In genomic region chr1:178282949-178283367, GRCh38 we compare ENCODE assay signal across 8 cellular contexts.
DNase-seq lines count a peak whose midpoint lies in the region; ATAC-seq, FAIRE-seq and TF ChIP-seq lines count a peak whose summit lies in the region.

No MANE protein-coding gene starts in this region.

- no peak overlapping the region for H3K27ac ChIP-seq in endothelial cell of umbilical vein (ENCODE audit: insufficient read depth, low read depth, low read length)

- H3K27me3 Mint-ChIP-seq in osteocyte (ENCODE audit: unreplicated experiment) (no peaks in the 10 kb centered on the region), nephron progenitor cell (ENCODE audit: low read depth, poor library complexity) (peaks cover 3% of the 10 kb centered on the region)

- peak; percentile 78 for FAIRE-seq in endothelial cell of umbilical vein (lab: Jason Lieb, UNC)

- no peaks in the 10 kb centered on the region for H3K9me1 ChIP-seq in endothelial cell of umbilical vein (replicated peaks; ENCODE audit: control insufficient read depth, extremely low read depth, insufficient read depth, low read length)

- no peaks in the 10 kb centered on the region for H3K4me1 ChIP-seq in endothelial cell of umbilical vein (ENCODE audit: control insufficient read depth, extremely low read depth, insufficient read depth, low read length)

- TF ChIP-seq CTCF in GM10266 (IDR thresholded peaks at IDR 0.05; ENCODE audit: control insufficient read depth, insufficient read depth, low read depth, missing control alignments) (peak; percentile 15), endothelial cell of umbilical vein (IDR thresholded peaks at IDR 0.05; ENCODE audit: extremely low read depth in 1 of 2, insufficient read depth in 1 of 2, low read depth in 1 of 2, low read length in 2 of 2) (peak; percentile 28 to 34), osteocyte (IDR thresholded peaks at IDR 0.05) (peak; percentile 72), nephron progenitor cell (IDR thresholded peaks at IDR 0.05) (no peak)

- dilution Hi-C loops in endothelial cell of umbilical vein (cut with MboI; ENCODE audit: extremely low pct_ligation_motif_present, low sequenced_read_pairs): no loop called here

- intact Hi-C loops in endothelial cell of umbilical vein (cut with micrococcal nuclease): loop anchor here (1.0 to 10.0 kb wide), 5 partner anchors 93 to 1388 kb away; partner anchors contain the start of gene RASAL2

- no peak for DNase-seq in GM10266 (ENCODE audit: extremely low spot score)
- peak; percentile 54 for DNase-seq in NCI-H69 (lab: John Stamatoyannopoulos, UW)
- peak; percentile 69 for DNase-seq in endothelial cell of umbilical vein (ENCODE audit: low read depth, low spot score)
- no peak for DNase-seq in osteocyte (ENCODE audit: extremely low spot score, unreplicated experiment)
- no peak for DNase-seq in HPDE6-E6E7 (ENCODE audit: extremely low spot score)
- DNase-seq in nephron progenitor cell: no peak

- H3K27me3 ChIP-seq in endothelial cell of umbilical vein (ENCODE audit: control insufficient read depth in 2 of 2, insufficient read depth in 2 of 2, low read length in 2 of 2): no peaks in the 10 kb centered on the region

- CTCF ChIA-PET in endothelial cell of umbilical vein (lab: Charles Lee): interaction anchor here (0.8 to 6.9 kb wide), 25 partner anchors 9 to 1385 kb away, joined by 3 to 252 read pairs (median 4); partner anchors contain the start of gene RASAL2

- no peaks in the 10 kb centered on the region for H3K79me2 ChIP-seq in endothelial cell of umbilical vein (ENCODE audit: control insufficient read depth, insufficient read depth, low read length)

- ATAC-seq in HG02981 (IDR thresholded peaks at IDR 0.05; ENCODE audit: unreplicated experiment): no peak
- ATAC-seq in HG02938 (IDR thresholded peaks at IDR 0.05; ENCODE audit: unreplicated experiment): no peak

- H3K36me3 ChIP-seq in endothelial cell of umbilical vein (ENCODE audit: control insufficient read depth in 2 of 2, extremely low read depth in 1 of 2, insufficient read depth in 2 of 2, low read length in 2 of 2): no peaks in the 10 kb centered on the region

- peaks cover 17% of the 10 kb centered on the region for H3K36me3 Mint-ChIP-seq in osteocyte (ENCODE audit: unreplicated experiment)
- peaks cover 9% of the 10 kb centered on the region for H3K36me3 Mint-ChIP-seq in nephron progenitor cell (ENCODE audit: low read depth)

- no peak for TF ChIP-seq POLR2A in endothelial cell of umbilical vein (IDR thresholded peaks at IDR 0.05; ENCODE audit: low read depth, low read length)

- H2AFZ ChIP-seq in endothelial cell of umbilical vein (ENCODE audit: low read depth, low read length): no peak overlapping the region

- no peaks in the 10 kb centered on the region for H4K20me1 ChIP-seq in endothelial cell of umbilical vein (replicated peaks; ENCODE audit: control insufficient read depth, extremely low read depth, insufficient read depth, low read length)

- H3K27ac Mint-ChIP-seq in osteocyte (ENCODE audit: unreplicated experiment) (no peak overlapping the region), nephron progenitor cell (no peak overlapping the region)

- no peak overlapping the region for H3K4me3 Mint-ChIP-seq in osteocyte (ENCODE audit: unreplicated experiment)
- no peak overlapping the region for H3K4me3 Mint-ChIP-seq in nephron progenitor cell

- H3K9ac ChIP-seq in endothelial cell of umbilical vein (replicated peaks; ENCODE audit: extremely low read depth, insufficient read depth, low read length): no peak overlapping the region

- BruUV-seq in endothelial cell of umbilical vein (replicated peaks; lab: Mats Ljungman, UMichigan): no TSS peak

- H3K9me3 ChIP-seq in endothelial cell of umbilical vein (replicated peaks; ENCODE audit: control insufficient read depth, insufficient read depth, low read length): no peaks in the 10 kb centered on the region

- H3K4me3 ChIP-seq in endothelial cell of umbilical vein (replicated peaks in 1 of 3; ENCODE audit: insufficient read depth in 1 of 3, low read depth in 1 of 3, low read length in 3 of 3): no peak overlapping the region

- POLR2A ChIA-PET in endothelial cell of umbilical vein (lab: Charles Lee): no interaction called here

- H3K4me2 ChIP-seq in endothelial cell of umbilical vein (ENCODE audit: insufficient read depth, low read length): no peak overlapping the region

- peaks cover 34% of the 10 kb centered on the region for H3K4me1 Mint-ChIP-seq in osteocyte (ENCODE audit: unreplicated experiment)
- H3K4me1 Mint-ChIP-seq in nephron progenitor cell: peaks cover 17% of the 10 kb centered on the region

- no peaks in the 10 kb centered on the region for H3K9me3 Mint-ChIP-seq in osteocyte (ENCODE audit: unreplicated experiment)
- no peaks in the 10 kb centered on the region for H3K9me3 Mint-ChIP-seq in nephron progenitor cell

TF ChIP-seq in endothelial cell of umbilical vein, 7 proteins besides CTCF, POLR2A, EP300 and RAD21:
- TF ChIP-seq GATA2 (IDR thresholded peaks at IDR 0.05; ENCODE audit: insufficient read depth, insufficient read length, low read depth, low read length): no peak
- TF ChIP-seq FOS (IDR thresholded peaks at IDR 0.05; ENCODE audit: borderline replicate concordance, insufficient read depth, low read length): no peak
- no peak for TF ChIP-seq POLR2AphosphoS5 (IDR thresholded peaks at IDR 0.05; ENCODE audit: insufficient read depth, low read depth, low read length)
- no peak for TF ChIP-seq JUN (IDR thresholded peaks at IDR 0.05; ENCODE audit: borderline replicate concordance, insufficient read depth, insufficient read length, low read depth)
- TF ChIP-seq MAX (IDR thresholded peaks at IDR 0.05; ENCODE audit: insufficient read depth, insufficient read length): no peak
- TF ChIP-seq MYC (IDR thresholded peaks at IDR 0.05; ENCODE audit: low read depth, low read length): no peak

Comparison
In these comparisons a context has a peak if more than half of its experiments do, and no peak if none do; other contexts are left out.
1. DNase-seq: peak in NCI-H69 (single experiment) and endothelial cell of umbilical vein (single experiment); none in GM10266 (single experiment), osteocyte (single experiment), HPDE6-E6E7 (single experiment) and nephron progenitor cell (single experiment).